In the genomic region with DNA sequence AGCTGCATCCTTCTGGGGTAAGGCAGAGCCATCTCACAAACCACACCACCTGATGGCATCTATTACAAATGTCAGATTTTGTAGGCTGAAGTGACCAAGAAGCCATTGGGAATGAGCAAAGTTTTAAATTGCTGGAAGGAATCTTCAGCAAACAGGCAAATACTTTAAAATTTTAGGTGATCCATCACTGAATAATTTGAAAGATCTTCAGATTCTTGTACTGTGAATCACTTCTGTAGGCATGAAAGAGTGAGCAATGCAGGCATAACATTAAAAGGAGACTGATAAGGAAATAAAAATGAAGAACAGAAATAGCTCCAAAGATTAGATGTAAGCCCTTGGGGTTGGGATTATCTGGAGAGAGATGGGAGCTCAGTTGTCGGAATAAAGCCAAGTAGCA, we compare ENCODE assay signal across 23 cellular contexts. TPM values are rescaled to one million over a fixed set of nuclear protein-coding genes. Genes with fewer than 3 reads are reported as not detected.
DNase-seq lines count a peak whose midpoint lies in the region; ATAC-seq, FAIRE-seq and TF ChIP-seq lines count a peak whose summit lies in the region.
"Had no signal": no experiment of that assay in that cellular context is flagged by ENCODE, and none has a peak within 500 bp of the region (broad histone marks: within the 10 kb centered on the region; RNA-seq: fewer than 3 reads in every experiment).

No MANE protein-coding gene starts in this region.

- H3K36me3 Mint-ChIP-seq in HFFc6 (ENCODE audit: low read depth): no peaks in the 10 kb centered on the region
- H3K36me3 Mint-ChIP-seq: activated CD4-positive, alpha-beta memory T cell treated with anti-CD3 and anti-CD28 coated beads for 36 hours; stimulated activated effector memory CD8-positive, alpha-beta T cell treated with anti-CD3 and anti-CD28 coated beads, Interleukin-12 subunit alpha, Interleukin-12 subunit beta, amount 100 ng/mL, for 72 hours had no signal

- peak overlapping the region; percentile 33 for H3K4me2 ChIP-seq in A549

- H3K27me3 ChIP-seq in esophagus muscularis mucosa: no peaks in the 10 kb centered on the region

- peaks cover 59% of the 10 kb centered on the region for H3K4me1 Mint-ChIP-seq in HFFc6 (ENCODE audit: low read depth)

- no peak for TF ChIP-seq RAD21 in A549 (conservative IDR thresholded peaks at IDR 0.05 in 1 of 2, IDR thresholded peaks at IDR 0.05 in 1 of 2)

- no peak for ATAC-seq in A549
- ATAC-seq in left colon: no peak
- ATAC-seq: stimulated activated effector memory CD8-positive, alpha-beta T cell treated with anti-CD3 and anti-CD28 coated beads, Interleukin-12 subunit alpha, Interleukin-12 subunit beta, amount 100 ng/mL, for 72 hours had no signal

- intact Hi-C loops in left colon (cut with DNase I, micrococcal nuclease) (no loop called here), esophagus muscularis mucosa (cut with DNase I) (no loop called here)

- DNase-seq in A549 (ENCODE audit: low read depth in 1 of 2, low spot score in 1 of 2): no peak
- peak; percentile 68 for DNase-seq in HFFc6
- DNase-seq in SW480 (ENCODE audit: low spot score): peak; percentile 10
- DNase-seq in foreskin fibroblast: peak; percentile 25 to 57
- DNase-seq in left colon: no peak
- DNase-seq in cerebellum (ENCODE audit: low spot score): no peak
- no peak for DNase-seq in esophagus muscularis mucosa (ENCODE audit: extremely low spot score)
- no peak for DNase-seq in pons (ENCODE audit: low spot score)
- DNase-seq: activated CD4-positive, alpha-beta memory T cell treated with anti-CD3 and anti-CD28 coated beads for 36 hours; activated T-cell treated with anti-CD3 and anti-CD28 coated beads, Interleukin-2, amount 50 U/mL, for 48 hours; head of caudate nucleus; KG1; NCI-H1417; NCI-H2227 treated with DMSO at 0.1 percent for 48 hours; transverse colon had no signal

- FAIRE-seq in A549 (lab: Jason Lieb, UNC): no peak
- FAIRE-seq: A204.1, colon, G401.6, islet of Langerhans had no signal

- no peaks in the 10 kb centered on the region for H3K9me3 Mint-ChIP-seq in HFFc6
- H3K9me3 Mint-ChIP-seq: activated CD4-positive, alpha-beta memory T cell treated with anti-CD3 and anti-CD28 coated beads for 36 hours had no signal

- TF ChIP-seq CTCF in A549 (IDR thresholded peaks at IDR 0.05): no peak
- no peak for TF ChIP-seq CTCF in HFFc6 (IDR thresholded peaks at IDR 0.05)
- no peak for TF ChIP-seq CTCF in foreskin fibroblast (IDR thresholded peaks at IDR 0.05; ENCODE audit: low read depth, low read length)
- no peak for TF ChIP-seq CTCF in esophagus muscularis mucosa (IDR thresholded peaks at IDR 0.05)

- peaks cover 1% of the 10 kb centered on the region; the same call in 1 of the 2 replicates for H3K27me3 Mint-ChIP-seq in HFFc6 (ENCODE audit: insufficient read depth)

- CTCF ChIA-PET in A549 (lab: Yijun Ruan, JAX): interaction anchor here (1.7 kb wide), 1 partner anchor 82 kb away, joined by 8 read pairs; no protein-coding TSS in a partner anchor

- H3K27ac ChIP-seq in A549 (no peak overlapping the region), esophagus muscularis mucosa (replicated peaks in 1 of 4) (no peak overlapping the region)
- H3K27ac ChIP-seq: neutrophil, skin epidermis, transverse colon, VCaP had no signal

- peak overlapping the region; percentile 75 for H3K4me3 Mint-ChIP-seq in HFFc6
- H3K4me3 Mint-ChIP-seq: activated CD4-positive, alpha-beta memory T cell treated with anti-CD3 and anti-CD28 coated beads for 36 hours; stimulated activated effector memory CD8-positive, alpha-beta T cell treated with anti-CD3 and anti-CD28 coated beads, Interleukin-12 subunit alpha, Interleukin-12 subunit beta, amount 100 ng/mL, for 72 hours had no signal

- no peak for TF ChIP-seq POLR2A in A549 (IDR thresholded peaks at IDR 0.05; ENCODE audit: low read length)
- TF ChIP-seq POLR2A in esophagus muscularis mucosa (IDR thresholded peaks at IDR 0.05; ENCODE audit: low read depth): no peak

- POLR2A ChIA-PET in A549 (lab: Yijun Ruan, JAX): no interaction called here

- WGBS in A549 (ENCODE audit: missing lambda C conversion rate): 41% methylated on average over 1 of the region's 1 CpG
- 100% methylated on average over 1 of the region's 1 CpG for WGBS in esophagus muscularis mucosa

- H3K36me3 ChIP-seq in esophagus muscularis mucosa: no peaks in the 10 kb centered on the region
- H3K36me3 ChIP-seq: neutrophil, transverse colon had no signal

- H3K9me3 ChIP-seq in A549: no peaks in the 10 kb centered on the region; the same call in 2 of the 3 replicates
- H3K9me3 ChIP-seq in esophagus muscularis mucosa: no peaks in the 10 kb centered on the region
- H3K9me3 ChIP-seq: neutrophil, transverse colon had no signal

- H3K27ac Mint-ChIP-seq in HFFc6: peak overlapping the region; percentile 59
- H3K27ac Mint-ChIP-seq: activated CD4-positive, alpha-beta memory T cell treated with anti-CD3 and anti-CD28 coated beads for 36 hours; stimulated activated effector memory CD8-positive, alpha-beta T cell treated with anti-CD3 and anti-CD28 coated beads, Interleukin-12 subunit alpha, Interleukin-12 subunit beta, amount 100 ng/mL, for 72 hours had no signal

- H3K4me1 ChIP-seq in A549 (peaks cover 15% of the 10 kb centered on the region; the same call in 2 of the 3 replicates), esophagus muscularis mucosa (peaks cover 16 to 20% (median 19%) of the 10 kb centered on the region in 4 donors)

- TF ChIP-seq EP300 in A549 (IDR thresholded peaks at IDR 0.05): no peak
- no peak for TF ChIP-seq EP300 in esophagus muscularis mucosa (IDR thresholded peaks at IDR 0.05)

- H3K4me3 ChIP-seq in A549 (no peak overlapping the region), foreskin fibroblast (ENCODE audit: low read depth in 1 of 2, low read length in 2 of 2) (no peak overlapping the region), esophagus muscularis mucosa (no peak overlapping the region)
- H3K4me3 ChIP-seq: skin epidermis, transverse colon had no signal

TF ChIP-seq in A549, 52 proteins besides CTCF, POLR2A, EP300 and RAD21:
- no peak for TF ChIP-seq MAFK (IDR thresholded peaks at IDR 0.05; ENCODE audit: partially characterized antibody)

RNA-seq across cellular contexts. Expression of gene ALDH1L1, which starts 36.0 kb away (rescaled TPM):
- polyA plus RNA-seq in A549 (2011; rRNA removed) (0.18 and 0.40 TPM in 2 replicates), A549 (2017; fragmentation: RNase III; extraction: RNeasy Plus Mini Kit Qiagen cat#74134 plus additional on column Dnase treatment) (0.13 to 0.21 TPM (median 0.14 TPM) in 3 replicates)
- polyA plus RNA-seq in A549 (2012; cell fraction: cytosol; rRNA removed): 0.16 and 0.21 TPM in 2 replicates
- 0.43 and 1.1 TPM in 2 replicates for polyA plus RNA-seq in A549 (2012; cell fraction: nucleus; rRNA removed)
- polyA minus RNA-seq in A549 (2011; rRNA and poly(A)+ RNA removed): 0.29 and 0.63 TPM in 2 replicates
- total RNA-seq in HFFc6 (2021; fragmentation: NEBNext Ultra II Directional; extraction: Animal tissue kit (Norgen Biotek cat#: 25700)): under 1 TPM in 1 of 6 experiments, not detected in 5; 0.05 TPM
- total RNA-seq in left colon (10 to 100 TPM in 1 of 2 donors, 1 to 10 TPM in 1; 7.7 to 26.7 TPM), cerebellum (4.7 TPM), esophagus muscularis mucosa (10 to 100 TPM; 19.2 to 39.9 (median 25.9) TPM)
- total RNA-seq: activated CD4-positive, alpha-beta memory T cell treated with anti-CD3 and anti-CD28 coated beads for 36 hours had no signal

Comparison
In these comparisons a context has a peak if more than half of its experiments do, and no peak if none do; other contexts are left out.
1. DNase-seq: peak in HFFc6 (single experiment), SW480 (single experiment) and foreskin fibroblast (2 of 2); none in A549 (0 of 2), left colon (0 of 2), cerebellum (single experiment), esophagus muscularis mucosa (single experiment) and pons (single experiment).